In genomic region chr7:100372256-100372655, GRCh38 we compare ENCODE assay signal across 8 cellular contexts. TPM values are rescaled to one million over a fixed set of nuclear protein-coding genes. Genes with fewer than 3 reads are reported as not detected.
DNase-seq lines count a peak whose midpoint lies in the region; ATAC-seq and TF ChIP-seq lines count a peak whose summit lies in the region.
"Had no signal": no experiment of that assay in that cellular context is flagged by ENCODE, and none has a peak within 500 bp of the region (broad histone marks: within the 10 kb centered on the region; RNA-seq: fewer than 3 reads in every experiment).

No MANE protein-coding gene starts in this region.

- peak overlapping the region in 1 of 10 donors; percentile 57 for H3K4me3 ChIP-seq in heart right ventricle
- H3K4me3 ChIP-seq: vagina had no signal

- intact Hi-C loops in activated CD4-positive, alpha-beta memory T cell treated with anti-CD3 and anti-CD28 coated beads for 36 hours (cut with micrococcal nuclease) = no loop called here
- intact Hi-C loops in heart right ventricle (cut with DNase I) = no loop called here

- ATAC-seq in heart right ventricle = peak in 6 of 8 donors; percentile 18 to 51 (median 32)
- no peak for ATAC-seq in stimulated activated memory B cell treated with anti-CD40 and anti-IgM and Interleukin-4, amounts not matched to agents 10 μg/mL and 1 μg/mL and 100 μg/mL, for 72 hours
- no peak for ATAC-seq in GM19452 (IDR thresholded peaks at IDR 0.05; ENCODE audit: unreplicated experiment)

- H3K27me3 Mint-ChIP-seq in activated CD4-positive, alpha-beta memory T cell treated with anti-CD3 and anti-CD28 coated beads for 36 hours = no peaks in the 10 kb centered on the region
- H3K27me3 Mint-ChIP-seq in stimulated activated memory B cell treated with anti-CD40 and anti-IgM and Interleukin-4, amounts not matched to agents 10 μg/mL and 1 μg/mL and 100 μg/mL, for 72 hours = no peaks in the 10 kb centered on the region

- no peak for TF ChIP-seq CTCF in heart right ventricle (IDR thresholded peaks at IDR 0.05)

- H3K27ac Mint-ChIP-seq in activated CD4-positive, alpha-beta memory T cell treated with anti-CD3 and anti-CD28 coated beads for 36 hours = no peak overlapping the region
- peak overlapping the region; percentile 94 for H3K27ac Mint-ChIP-seq in stimulated activated memory B cell treated with anti-CD40 and anti-IgM and Interleukin-4, amounts not matched to agents 10 μg/mL and 1 μg/mL and 100 μg/mL, for 72 hours

- H3K4me1 Mint-ChIP-seq in activated CD4-positive, alpha-beta memory T cell treated with anti-CD3 and anti-CD28 coated beads for 36 hours (ENCODE audit: low read depth) = peaks cover 9% of the 10 kb centered on the region
- H3K4me1 Mint-ChIP-seq in stimulated activated memory B cell treated with anti-CD40 and anti-IgM and Interleukin-4, amounts not matched to agents 10 μg/mL and 1 μg/mL and 100 μg/mL, for 72 hours = peaks cover 81% of the 10 kb centered on the region

- 53 to 65% methylated on average over 8 of the region's 8 CpGs for WGBS in heart right ventricle, 2 donors

- H3K36me3 ChIP-seq in heart right ventricle = peaks cover 0 to 24% (median 0%) of the 10 kb centered on the region in 9 donors
- H3K36me3 ChIP-seq: vagina had no signal

- CTCF ChIA-PET in activated CD4-positive, alpha-beta memory T cell treated with anti-CD3 and anti-CD28 coated beads for 36 hours (lab: Charles Lee) = interaction anchor here (1.3 kb wide), 1 partner anchor 36 kb away, joined by 3 read pairs; no protein-coding TSS in a partner anchor

- H3K27me3 ChIP-seq in heart right ventricle = no peaks in the 10 kb centered on the region
- H3K27me3 ChIP-seq: vagina had no signal

- peaks cover 4% of the 10 kb centered on the region for H3K36me3 Mint-ChIP-seq in activated CD4-positive, alpha-beta memory T cell treated with anti-CD3 and anti-CD28 coated beads for 36 hours
- H3K36me3 Mint-ChIP-seq in stimulated activated memory B cell treated with anti-CD40 and anti-IgM and Interleukin-4, amounts not matched to agents 10 μg/mL and 1 μg/mL and 100 μg/mL, for 72 hours = no peaks in the 10 kb centered on the region

- POLR2A ChIA-PET in activated CD4-positive, alpha-beta memory T cell treated with anti-CD3 and anti-CD28 coated beads for 36 hours (lab: Charles Lee) = no interaction called here

- peak; percentile 67 for DNase-seq in HT1080 (ENCODE audit: low read depth)
- peak; percentile 35 for DNase-seq in activated CD4-positive, alpha-beta memory T cell treated with anti-CD3 and anti-CD28 coated beads for 36 hours
- no peak for DNase-seq in heart right ventricle
- no peak for DNase-seq in SHP77 (lab: John Stamatoyannopoulos, UW)
- no peak for DNase-seq in NCI-H1105 treated with DMSO at 0.1 percent for 48 hours (lab: John Stamatoyannopoulos, UW)

- no peaks in the 10 kb centered on the region for H3K9me3 ChIP-seq in heart right ventricle
- H3K9me3 ChIP-seq: vagina had no signal

- no peak overlapping the region for H3K4me3 Mint-ChIP-seq in activated CD4-positive, alpha-beta memory T cell treated with anti-CD3 and anti-CD28 coated beads for 36 hours
- H3K4me3 Mint-ChIP-seq in stimulated activated memory B cell treated with anti-CD40 and anti-IgM and Interleukin-4, amounts not matched to agents 10 μg/mL and 1 μg/mL and 100 μg/mL, for 72 hours = no peak overlapping the region

- peak overlapping the region in 6 of 10 donors; percentile 43 to 95 (median 54) for H3K27ac ChIP-seq in heart right ventricle
- H3K27ac ChIP-seq: vagina had no signal

- peaks cover 0 to 66% (median 0%) of the 10 kb centered on the region in 9 donors for H3K4me1 ChIP-seq in heart right ventricle

- H3K9me3 Mint-ChIP-seq in activated CD4-positive, alpha-beta memory T cell treated with anti-CD3 and anti-CD28 coated beads for 36 hours = no peaks in the 10 kb centered on the region
- no peaks in the 10 kb centered on the region for H3K9me3 Mint-ChIP-seq in stimulated activated memory B cell treated with anti-CD40 and anti-IgM and Interleukin-4, amounts not matched to agents 10 μg/mL and 1 μg/mL and 100 μg/mL, for 72 hours

RNA-seq across cellular contexts. Expression of gene PILRA, which starts 1.0 kb away (rescaled TPM):
- total RNA-seq in HT1080 (2014; rRNA removed; shearing (Covaris generic)) = 0.61 and 1.2 TPM in 2 replicates
- polyA plus RNA-seq in HT1080 (2015; cell fraction: cytosol; rRNA removed) = 0.09 and 0.19 TPM in 2 replicates
- 7.2 and 8.7 TPM in 2 replicates for polyA plus RNA-seq in HT1080 (2015; cell fraction: nucleus; rRNA removed)
- total RNA-seq in activated CD4-positive, alpha-beta memory T cell treated with anti-CD3 and anti-CD28 coated beads for 36 hours = under 1 TPM; 0.31 to 0.76 TPM
- 10 to 100 TPM in 1 of 10 donors, 1 to 10 TPM in 9; 1.1 to 12.4 (median 2.5) TPM for total RNA-seq in heart right ventricle
- polyA plus RNA-seq in heart right ventricle = 1 to 10 TPM; 2.9 to 4.2 TPM

RNA-seq across cellular contexts. Expression of gene PILRB, which starts 14.3 kb away (rescaled TPM):
- 21.5 and 23.4 TPM in 2 replicates for total RNA-seq in HT1080 (2014; rRNA removed; shearing (Covaris generic))
- polyA plus RNA-seq in HT1080 (2015; cell fraction: cytosol; rRNA removed) = 11.6 and 11.8 TPM in 2 replicates
- polyA plus RNA-seq in HT1080 (2015; cell fraction: nucleus; rRNA removed) = 237 and 253 TPM in 2 replicates
- 10 to 100 TPM; 27.4 to 30.2 TPM for total RNA-seq in activated CD4-positive, alpha-beta memory T cell treated with anti-CD3 and anti-CD28 coated beads for 36 hours
- total RNA-seq in heart right ventricle = 10 to 100 TPM in 6 of 10 donors, 1 to 10 TPM in 4; 7.3 to 15.5 (median 10.5) TPM
- polyA plus RNA-seq in heart right ventricle = 10 to 100 TPM; 14.5 to 69.1 TPM

RNA-seq across cellular contexts. Expression of gene ZCWPW1, which starts 56.2 kb away (rescaled TPM):
- 1.0 and 1.1 TPM in 2 replicates for total RNA-seq in HT1080 (2014; rRNA removed; shearing (Covaris generic))
- polyA plus RNA-seq in HT1080 (2015; cell fraction: cytosol; rRNA removed) = 0.76 and 0.95 TPM in 2 replicates
- 1.9 and 3.5 TPM in 2 replicates for polyA plus RNA-seq in HT1080 (2015; cell fraction: nucleus; rRNA removed)
- total RNA-seq in activated CD4-positive, alpha-beta memory T cell treated with anti-CD3 and anti-CD28 coated beads for 36 hours = 1 to 10 TPM; 3.9 to 4.0 TPM
- total RNA-seq in heart right ventricle = 1 to 10 TPM; 3.3 to 5.5 (median 4.0) TPM
- polyA plus RNA-seq in heart right ventricle = 1 to 10 TPM; 7.2 to 7.5 TPM

RNA-seq across cellular contexts. Expression of gene MEPCE, which starts 57.4 kb away (rescaled TPM):
- 69.7 and 86.6 TPM in 2 replicates for total RNA-seq in HT1080 (2014; rRNA removed; shearing (Covaris generic))
- 33.8 and 37.4 TPM in 2 replicates for polyA plus RNA-seq in HT1080 (2015; cell fraction: cytosol; rRNA removed)
- 56.3 and 60.9 TPM in 2 replicates for polyA plus RNA-seq in HT1080 (2015; cell fraction: nucleus; rRNA removed)
- 10 to 100 TPM; 41.3 to 42.0 TPM for total RNA-seq in activated CD4-positive, alpha-beta memory T cell treated with anti-CD3 and anti-CD28 coated beads for 36 hours
- total RNA-seq in heart right ventricle = 10 to 100 TPM; 17.2 to 27.7 (median 23.0) TPM
- polyA plus RNA-seq in heart right ventricle = 10 to 100 TPM; 15.1 to 18.7 TPM

Comparison
In these comparisons a context has a peak if more than half of its experiments do, and no peak if none do; other contexts are left out.
1. DNase-seq: peak in HT1080 (single experiment) and activated CD4-positive, alpha-beta memory T cell treated with anti-CD3 and anti-CD28 coated beads for 36 hours (single experiment); none in heart right ventricle (0 of 2), SHP77 (0 of 2) and NCI-H1105 treated with DMSO at 0.1 percent for 48 hours (single experiment).
2. ATAC-seq: peak in heart right ventricle (6 of 8); none in stimulated activated memory B cell treated with anti-CD40 and anti-IgM and Interleukin-4, amounts not matched to agents 10 μg/mL and 1 μg/mL and 100 μg/mL, for 72 hours (single experiment) and GM19452 (single experiment).